Comparison of ENCODE assay signal across 20 cellular contexts in the genomic region with DNA sequence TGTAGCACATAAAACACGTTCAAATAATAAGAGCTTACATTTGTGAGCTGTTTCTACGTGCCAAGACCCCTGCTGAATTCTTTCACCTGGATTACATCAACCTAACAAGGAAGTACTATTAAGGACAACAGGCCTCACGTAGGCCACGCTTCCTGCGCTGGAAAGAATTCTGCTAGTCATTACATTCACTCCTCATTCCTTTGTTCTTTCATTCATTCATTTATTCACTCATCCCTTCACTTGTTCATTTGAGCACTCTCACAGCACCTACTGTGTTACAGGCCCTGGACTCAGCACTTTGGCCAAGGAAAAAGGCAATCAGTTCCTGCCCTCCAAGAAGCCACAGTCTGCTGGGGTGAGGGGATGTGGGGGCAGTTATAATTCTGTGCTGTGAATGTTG. TPM values are rescaled to one million over a fixed set of nuclear protein-coding genes. Genes with fewer than 3 reads are reported as not detected.
DNase-seq lines count a peak whose midpoint lies in the region; ATAC-seq, FAIRE-seq and TF ChIP-seq lines count a peak whose summit lies in the region.
"Had no signal": no experiment of that assay in that cellular context is flagged by ENCODE, and none has a peak within 500 bp of the region (broad histone marks: within the 10 kb centered on the region; RNA-seq: fewer than 3 reads in every experiment).

No MANE protein-coding gene starts in this region.

- no peak for TF ChIP-seq CTCF in heart right ventricle (IDR thresholded peaks at IDR 0.05)
- TF ChIP-seq CTCF in HL-60 (IDR thresholded peaks at IDR 0.05; ENCODE audit: insufficient read depth, low read length) = no peak
- no peak for TF ChIP-seq CTCF in spleen (IDR thresholded peaks at IDR 0.05 in 8 of 11, conservative IDR thresholded peaks at IDR 0.05 in 3 of 11)
- no peak for TF ChIP-seq CTCF in thyroid gland (IDR thresholded peaks at IDR 0.05)
- no peak for TF ChIP-seq CTCF in osteoblast (IDR thresholded peaks at IDR 0.05; ENCODE audit: extremely low read depth, low read depth, low read length)

- FAIRE-seq in H54 (lab: Jason Lieb, UNC) = no peak
- FAIRE-seq: A549, D721Med had no signal

- H3K27me3 ChIP-seq in heart right ventricle = no peaks in the 10 kb centered on the region
- H3K27me3 ChIP-seq in HL-60 (ENCODE audit: insufficient read depth, poor library complexity, severe bottlenecking) = no peaks in the 10 kb centered on the region
- no peaks in the 10 kb centered on the region for H3K27me3 ChIP-seq in spleen (replicated peaks in 1 of 7)
- H3K27me3 ChIP-seq in thyroid gland = no peaks in the 10 kb centered on the region
- no peaks in the 10 kb centered on the region for H3K27me3 ChIP-seq in osteoblast (ENCODE audit: insufficient read depth, low read length)
- H3K27me3 ChIP-seq: MG63 had no signal

- H2AFZ ChIP-seq in osteoblast (ENCODE audit: low read length) = no peak overlapping the region

- H3K36me3 ChIP-seq in heart right ventricle (peaks cover 0 to 8% (median 0%) of the 10 kb centered on the region in 9 donors), spleen (peaks cover 0 to 18% (median 0%) of the 10 kb centered on the region in 6 donors), thyroid gland (no peaks in the 10 kb centered on the region), osteoblast (ENCODE audit: insufficient read depth, low read length) (no peaks in the 10 kb centered on the region)
- H3K36me3 ChIP-seq: MG63 had no signal

- H3K36me3 Mint-ChIP-seq in dendritic cell treated with granulocyte-macrophage colony-stimulating factor and Interleukin-4, amounts not matched to agents 40 ng/mL and 50 ng/mL, for 4 days (ENCODE audit: low read depth) = no peaks in the 10 kb centered on the region

- no peak overlapping the region for H3K4me2 ChIP-seq in osteoblast (ENCODE audit: insufficient read depth, low read length)
- H3K4me2 ChIP-seq: A549, SK-N-SH had no signal

- peak overlapping the region in 5 of 10 donors; percentile 30 to 77 (median 75) for H3K27ac ChIP-seq in heart right ventricle
- H3K27ac ChIP-seq in HL-60 (replicated peaks) = peak overlapping the region; percentile 91
- peak overlapping the region in 7 of 8 donors; percentile 4 to 82 (median 76) for H3K27ac ChIP-seq in spleen
- H3K27ac ChIP-seq in thyroid gland = no peak overlapping the region
- no peak overlapping the region for H3K27ac ChIP-seq in osteoblast (ENCODE audit: low read depth, low read length)
- H3K27ac ChIP-seq: A549 had no signal

- H3K79me2 ChIP-seq in osteoblast (ENCODE audit: insufficient read depth, low read length) = no peaks in the 10 kb centered on the region

- H3K27me3 Mint-ChIP-seq in dendritic cell treated with granulocyte-macrophage colony-stimulating factor and Interleukin-4, amounts not matched to agents 40 ng/mL and 50 ng/mL, for 4 days = no peaks in the 10 kb centered on the region

- TF ChIP-seq POLR2A in spleen (IDR thresholded peaks at IDR 0.05) = no peak
- no peak for TF ChIP-seq POLR2A in thyroid gland (IDR thresholded peaks at IDR 0.05)
- no peak for TF ChIP-seq POLR2A in H54 (IDR thresholded peaks at IDR 0.05; ENCODE audit: low read depth, low read length)

- WGBS in heart right ventricle, 2 donors = 74 to 78% methylated on average over 5 of the region's 5 CpGs
- WGBS in spleen, 5 donors = 48 to 92% (median 79%) methylated on average over 5 of the region's 5 CpGs
- 78 to 93% methylated on average over 5 of the region's 5 CpGs for WGBS in thyroid gland, 2 donors

- intact Hi-C loops in Right ventricle myocardium superior (cut with DNase I) (no loop called here), heart right ventricle (cut with DNase I) (no loop called here), spleen (cut with DNase I; ENCODE audit: low total_unique reads) (no loop called here), thyroid gland (cut with DNase I) (no loop called here)
- intact Hi-C loops in dendritic cell treated with granulocyte-macrophage colony-stimulating factor and Interleukin-4, amounts not matched to agents 40 ng/mL and 50 ng/mL, for 4 days (cut with micrococcal nuclease) = no loop called here

- no peak overlapping the region for H3K4me3 ChIP-seq in heart right ventricle
- no peak overlapping the region for H3K4me3 ChIP-seq in HL-60 (replicated peaks; ENCODE audit: insufficient read depth, low read length)
- H3K4me3 ChIP-seq in spleen = peak overlapping the region in 1 of 8 donors; percentile 5
- no peak overlapping the region for H3K4me3 ChIP-seq in thyroid gland (replicated peaks in 1 of 3)
- H3K4me3 ChIP-seq in osteoblast (ENCODE audit: insufficient read depth, low read length) = no peak overlapping the region
- H3K4me3 ChIP-seq: A549, MG63 had no signal

- H3K4me3 Mint-ChIP-seq in dendritic cell treated with granulocyte-macrophage colony-stimulating factor and Interleukin-4, amounts not matched to agents 40 ng/mL and 50 ng/mL, for 4 days = no peak overlapping the region

- H3K4me1 Mint-ChIP-seq in dendritic cell treated with granulocyte-macrophage colony-stimulating factor and Interleukin-4, amounts not matched to agents 40 ng/mL and 50 ng/mL, for 4 days (ENCODE audit: low read depth) = peaks cover 54% of the 10 kb centered on the region

- ATAC-seq in Right ventricle myocardium superior (ENCODE audit: poor library complexity) (no peak), heart right ventricle (no peak)
- ATAC-seq: A549 had no signal

- H3K4me1 ChIP-seq in heart right ventricle (peaks cover 0 to 66% (median 30%) of the 10 kb centered on the region in 9 donors), spleen (peaks cover 0 to 55% (median 15%) of the 10 kb centered on the region in 6 donors), thyroid gland (peaks cover 0 to 6% of the 10 kb centered on the region in 2 donors), osteoblast (ENCODE audit: insufficient read depth, low read length) (no peaks in the 10 kb centered on the region)
- H3K4me1 ChIP-seq: A549 had no signal

- no peaks in the 10 kb centered on the region for H3K9me3 ChIP-seq in heart right ventricle
- H3K9me3 ChIP-seq in spleen = no peaks in the 10 kb centered on the region
- H3K9me3 ChIP-seq in thyroid gland = no peaks in the 10 kb centered on the region
- no peaks in the 10 kb centered on the region for H3K9me3 ChIP-seq in osteoblast (ENCODE audit: low read depth, low read length)
- H3K9me3 ChIP-seq: A549, MG63, SK-N-SH had no signal

- no peaks in the 10 kb centered on the region for H3K9me3 Mint-ChIP-seq in dendritic cell treated with granulocyte-macrophage colony-stimulating factor and Interleukin-4, amounts not matched to agents 40 ng/mL and 50 ng/mL, for 4 days

- DNase-seq in Right ventricle myocardium superior = peak; percentile 6
- DNase-seq in heart right ventricle = no peak
- DNase-seq in HL-60 (ENCODE audit: low read depth in 1 of 2, low spot score in 1 of 2) = peak in 1 of 2 experiments; percentile 19
- no peak for DNase-seq in spleen
- DNase-seq in thyroid gland = no peak
- DNase-seq in osteoblast (ENCODE audit: insufficient read length, low spot score, missing footprints) = no peak
- DNase-seq in H54 (ENCODE audit: insufficient read length, low spot score) = no peak
- DNase-seq: GOT3, Karpas-422, MG63, NCI-H1105 treated with DMSO at 0.1 percent for 48 hours, NCI-H1694, NCI-H2081 treated with DMSO at 0.1 percent for 48 hours, NCI-H748 treated with DMSO at 0.1 percent for 48 hours, OCI-M1, SHP77 treated with DMSO at 0.1 percent for 48 hours, SK-N-SH had no signal

- no peaks in the 10 kb centered on the region for H4K20me1 ChIP-seq in osteoblast (ENCODE audit: insufficient read depth, low read length)

- peak overlapping the region; percentile 78 for H3K27ac Mint-ChIP-seq in dendritic cell treated with granulocyte-macrophage colony-stimulating factor and Interleukin-4, amounts not matched to agents 40 ng/mL and 50 ng/mL, for 4 days

RNA-seq across cellular contexts. Expression of gene TESC, which starts 28.2 kb away (rescaled TPM):
- total RNA-seq in Right ventricle myocardium superior (93.6 TPM), heart right ventricle (100 to 1,000 TPM in 2 of 10 donors, 10 to 100 TPM in 8; 37.3 to 122 (median 62.8) TPM), spleen (10 to 100 TPM in 5 of 7 donors, 1 to 10 TPM in 2; 5.5 to 26.9 (median 20.3) TPM), thyroid gland (10 to 100 TPM; 21.5 to 34.1 (median 26.6) TPM), osteoblast (not detected in 2 replicates)
- polyA plus RNA-seq in heart right ventricle (10 to 100 TPM; 63.9 to 83.2 TPM), spleen (10 to 100 TPM in 2 of 3 donors, 1 to 10 TPM in 1; 5.5 to 16.1 (median 10.9) TPM)

Comparison
In these comparisons a context has a peak if more than half of its experiments do, and no peak if none do; other contexts are left out.
1. H3K27ac ChIP-seq: peak in HL-60 (single experiment) and spleen (7 of 8); none in thyroid gland (0 of 3) and osteoblast (single experiment).